ENCODE assay signal across 20 cellular contexts in the genomic region with DNA sequence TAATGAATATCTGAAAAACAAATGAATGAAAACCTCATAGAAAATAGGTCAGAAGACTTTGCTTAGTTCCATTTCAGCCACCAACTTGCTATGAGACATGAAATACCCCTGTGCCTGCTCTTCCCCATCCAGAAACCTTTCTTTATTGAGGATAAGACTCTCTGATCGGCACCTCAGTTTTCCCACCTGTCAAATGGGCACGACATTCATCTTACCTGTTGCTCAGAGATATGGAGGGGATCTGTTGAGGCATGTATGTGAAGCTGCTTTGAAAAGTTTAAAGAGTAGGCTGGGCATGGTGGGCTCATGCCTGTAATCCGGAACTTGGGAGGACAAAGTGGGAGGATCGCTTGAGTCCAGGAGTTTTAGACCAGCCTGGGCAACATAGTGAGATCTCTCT. TPM values are rescaled to one million over a fixed set of nuclear protein-coding genes. Genes with fewer than 3 reads are reported as not detected.
"Had no signal": no experiment of that assay in that cellular context is flagged by ENCODE, and none has a peak within 500 bp of the region (broad histone marks: within the 10 kb centered on the region; RNA-seq: fewer than 3 reads in every experiment).

No MANE protein-coding gene starts in this region.

- H2AFZ ChIP-seq: hepatocyte had no signal

- H3K27ac ChIP-seq: foreskin keratinocyte, hepatocyte, neutrophil had no signal

- H3K27me3 ChIP-seq: foreskin keratinocyte, hepatocyte, neutrophil, testis, transverse colon had no signal

- ATAC-seq: left cardiac atrium, left ventricle myocardium superior had no signal

- H3K36me3 Mint-ChIP-seq: naive B cell had no signal

- H3K36me3 ChIP-seq: neutrophil, transverse colon had no signal

- H3K27ac Mint-ChIP-seq: endodermal cell had no signal

- H3K79me2 ChIP-seq: hepatocyte had no signal

- H3K9me3 ChIP-seq: neutrophil, testis, transverse colon had no signal

- H3K4me3 Mint-ChIP-seq: endodermal cell had no signal

- H3K9me3 Mint-ChIP-seq: endodermal cell had no signal

- DNase-seq: effector CD4-positive, alpha-beta T cell; endodermal cell; head of caudate nucleus; kidney; left cardiac atrium; left ventricle myocardium superior; mesendoderm; naive B cell; right cardiac atrium; stimulated activated CD4-positive, alpha-beta T cell treated with anti-CD3 and anti-CD28 coated beads, Interleukin-2, amount 100 ng/mL, for 48 hours; stimulated activated naive CD4-positive, alpha-beta T cell treated with Interleukin-2 at 50 U/mL for 16 hours; testis; transverse colon had no signal

- H3K4me3 ChIP-seq: coronary artery, hepatocyte, lung, smooth muscle cell, testis, transverse colon had no signal

RNA-seq across cellular contexts. Expression of a gene that starts 41.8 kb away (rescaled TPM):
- total RNA-seq: hepatocyte, urinary bladder had no signal
